In the genomic region with DNA sequence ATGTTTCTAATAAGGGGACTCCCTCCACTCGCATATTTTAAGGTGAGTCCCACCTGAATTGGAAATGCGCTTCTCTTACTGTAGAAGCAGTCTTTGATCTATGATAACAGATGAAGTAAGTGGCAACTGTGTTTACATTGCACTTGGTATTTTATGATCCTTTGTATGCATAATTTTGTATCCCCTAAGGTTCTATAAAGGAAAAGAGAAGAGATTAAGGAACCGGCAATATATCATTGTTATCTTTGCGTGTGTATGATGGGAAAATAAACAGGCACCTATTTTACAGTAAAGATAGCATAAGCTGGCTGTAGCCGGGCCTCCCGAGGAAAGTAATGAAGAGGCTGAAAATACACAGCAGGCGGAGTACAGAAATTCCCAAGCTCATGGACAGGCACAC, we compare ENCODE assay signal across 17 cellular contexts.
"Had no signal": no experiment of that assay in that cellular context is flagged by ENCODE, and none has a peak within 500 bp of the region (broad histone marks: within the 10 kb centered on the region; RNA-seq: fewer than 3 reads in every experiment).

No MANE protein-coding gene starts in this region.

- H3K27ac Mint-ChIP-seq: endodermal cell; naive thymus-derived CD4-positive, alpha-beta T cell had no signal

- H3K36me3 Mint-ChIP-seq: naive thymus-derived CD4-positive, alpha-beta T cell had no signal

- ATAC-seq: left colon; left ventricle myocardium superior; naive thymus-derived CD4-positive, alpha-beta T cell had no signal

- DNase-seq: effector CD4-positive, alpha-beta T cell; endodermal cell; erythroblast; foreskin melanocyte; head of caudate nucleus; hippocampal formation; left colon; left ventricle myocardium superior; mesendoderm; naive thymus-derived CD4-positive, alpha-beta T cell; nucleus accumbens; ovary; sigmoid colon; stimulated activated CD4-positive, alpha-beta T cell treated with anti-CD3 and anti-CD28 coated beads, Interleukin-12 subunit alpha, Interleukin-12 subunit beta, amount 100 ng/mL, for 4 hours; stimulated activated naive CD4-positive, alpha-beta T cell treated with Interleukin-2 at 50 U/mL for 16 hours; trophoblast cell had no signal

- H3K4me3 Mint-ChIP-seq: endodermal cell; naive thymus-derived CD4-positive, alpha-beta T cell; neural crest cell had no signal

- H3K9me3 Mint-ChIP-seq: endodermal cell had no signal
